Comparison of ENCODE assay signal across 26 cellular contexts in genomic region chr9:27765931-27766835, GRCh38.
DNase-seq lines count a peak whose midpoint lies in the region; TF ChIP-seq lines count a peak whose summit lies in the region.
"Had no signal": no experiment of that assay in that cellular context is flagged by ENCODE, and none has a peak within 500 bp of the region (broad histone marks: within the 10 kb centered on the region; RNA-seq: fewer than 3 reads in every experiment).

No MANE protein-coding gene starts in this region.

- H3K27me3 ChIP-seq in mesenchymal stem cell (ENCODE audit: control insufficient read depth in 1 of 2, insufficient read depth in 1 of 2, low read length in 2 of 2): no peaks in the 10 kb centered on the region
- H3K27me3 ChIP-seq: BE2C, tibial nerve had no signal

- no peak overlapping the region for H3K4me3 ChIP-seq in astrocyte of the spinal cord (ENCODE audit: low read depth, low read length)
- H3K4me3 ChIP-seq in mesenchymal stem cell (ENCODE audit: insufficient read depth in 1 of 2, low read depth in 1 of 2, low read length in 2 of 2): no peak overlapping the region
- H3K4me3 ChIP-seq: left ventricle myocardium inferior, prostate gland, tibial nerve had no signal

- H3K27ac ChIP-seq in mesenchymal stem cell (ENCODE audit: low read length, poor library complexity, severe bottlenecking): peak overlapping the region; percentile 87
- H3K27ac ChIP-seq: left ventricle myocardium inferior, prostate gland, tibial nerve had no signal

- no peak overlapping the region for H3K14ac ChIP-seq in mesenchymal stem cell (ENCODE audit: low read length in 2 of 2)

- no peak overlapping the region for H3K4me2 ChIP-seq in mesenchymal stem cell (ENCODE audit: low read length, poor library complexity, severe bottlenecking)

- no peak overlapping the region for H3K9ac ChIP-seq in mesenchymal stem cell (ENCODE audit: low read length)

- intact Hi-C loops in Calu3 (cut with micrococcal nuclease; ENCODE audit: unreplicated experiment): no loop called here

- DNase-seq in NCI-H69 (lab: John Stamatoyannopoulos, UW) (peak; percentile 85), astrocyte of the spinal cord (ENCODE audit: low read depth, low spot score) (peak; percentile 82), mesenchymal stem cell (no peak), non-pigmented ciliary epithelial cell (ENCODE audit: low read depth) (peak; percentile 40), HuH-7 (ENCODE audit: low spot score) (no peak), superior temporal gyrus (ENCODE audit: extremely low spot score) (no peak), Calu3 (no peak)
- DNase-seq: ACHN; activated CD4-positive, CD25-positive, alpha-beta regulatory T cell treated with anti-CD3 and anti-CD28 coated beads, Interleukin-2, amount 50 U/mL, for 72 hours; activated CD8-positive, alpha-beta T cell treated with anti-CD3 and anti-CD28 coated beads, Interleukin-2, amount 10 ng/mL, durations not matched to agents 7 days and 5 days; BE2C; cerebellar nuclear complex; glutamatergic neuron; IMR-90; left ventricle myocardium inferior; NCI-H1092; NCI-H1694 treated with DMSO at 0.1 percent for 48 hours; NCI-H2227 treated with DMSO at 0.1 percent for 48 hours; NCI-H774; nephron progenitor cell; RPMI8226; stimulated activated naive CD8-positive, alpha-beta T cell treated with anti-CD3 and anti-CD28 coated beads, Interleukin-15, amount 100 ng/mL, for 72 hours had no signal

- no peak overlapping the region for H3K4ac ChIP-seq in mesenchymal stem cell (ENCODE audit: low read depth in 1 of 2, low read length in 2 of 2)

- H4K91ac ChIP-seq in mesenchymal stem cell (ENCODE audit: low read length): no peak overlapping the region

- no peak overlapping the region for H3K18ac ChIP-seq in mesenchymal stem cell (ENCODE audit: low read depth in 1 of 2, low read length in 2 of 2)

- H3K79me1 ChIP-seq in mesenchymal stem cell (replicated peaks; ENCODE audit: low read length, poor library complexity, severe bottlenecking): no peaks in the 10 kb centered on the region

- no peak overlapping the region for H4K8ac ChIP-seq in mesenchymal stem cell (ENCODE audit: low read length)

- H2BK5ac ChIP-seq in mesenchymal stem cell (ENCODE audit: low read depth, low read length, poor library complexity, severe bottlenecking): no peak overlapping the region

- TF ChIP-seq CTCF in astrocyte of the spinal cord (IDR thresholded peaks at IDR 0.05; ENCODE audit: low read depth, low read length): no peak
- no peak for TF ChIP-seq CTCF in Calu3 (IDR thresholded peaks at IDR 0.05; ENCODE audit: unreplicated experiment)

- H3K4me1 ChIP-seq in mesenchymal stem cell (ENCODE audit: control insufficient read depth, insufficient read depth, low read depth, low read length): peaks cover 1% of the 10 kb centered on the region
- H3K4me1 ChIP-seq: BE2C, left ventricle myocardium inferior, prostate gland, tibial nerve had no signal

- H2AK5ac ChIP-seq in mesenchymal stem cell (ENCODE audit: low read length, severe bottlenecking): no peak overlapping the region

- H3K27ac Mint-ChIP-seq in Calu3 (ENCODE audit: unreplicated experiment): no peak overlapping the region
- H3K27ac Mint-ChIP-seq: activated CD8-positive, alpha-beta T cell treated with anti-CD3 and anti-CD28 coated beads, Interleukin-2, amount 10 ng/mL, durations not matched to agents 7 days and 5 days; activated naive CD4-positive, alpha-beta T cell treated with anti-CD3 and anti-CD28 coated beads, Interleukin-2, amount 50 U/mL, for 72 hours; activated T-helper 2 cell treated with anti-CD3 and anti-CD28 coated beads, Interferon-gamma antibody, Interleukin-2, Interleukin-4, amounts not matched to agents 10 μg/mL and 5 μg/mL and 100 μg/mL, durations not matched to agents 14 hours and 24 hours and 36 hours; nephron progenitor cell had no signal

- H2AFZ ChIP-seq in mesenchymal stem cell (ENCODE audit: low read depth, low read length): no peak overlapping the region

- H3K36me3 Mint-ChIP-seq in Calu3 (ENCODE audit: insufficient read depth, unreplicated experiment): no peaks in the 10 kb centered on the region
- H3K36me3 Mint-ChIP-seq: activated naive CD4-positive, alpha-beta T cell treated with anti-CD3 and anti-CD28 coated beads, Interleukin-2, amount 50 U/mL, for 72 hours had no signal

- no peaks in the 10 kb centered on the region for H3K27me3 Mint-ChIP-seq in Calu3 (ENCODE audit: unreplicated experiment)

- no peaks in the 10 kb centered on the region for H3K9me3 Mint-ChIP-seq in Calu3 (ENCODE audit: low read depth, unreplicated experiment)
- H3K9me3 Mint-ChIP-seq: activated naive CD4-positive, alpha-beta T cell treated with anti-CD3 and anti-CD28 coated beads, Interleukin-2, amount 50 U/mL, for 72 hours; nephron progenitor cell had no signal

- H2BK15ac ChIP-seq in mesenchymal stem cell (ENCODE audit: low read depth, poor library complexity, severe bottlenecking): no peak overlapping the region

- no peaks in the 10 kb centered on the region for H3K36me3 ChIP-seq in mesenchymal stem cell (ENCODE audit: control insufficient read depth in 1 of 2, insufficient read depth in 2 of 2, low read depth in 1 of 2, low read length in 2 of 2)
- H3K36me3 ChIP-seq: BE2C, left ventricle myocardium inferior, prostate gland, tibial nerve had no signal

- in situ Hi-C loops in astrocyte of the spinal cord (cut with HindIII; ENCODE audit: low sequenced_read_pairs): no loop called here

- CTCF ChIA-PET in Calu3 (lab: Charles Lee): interaction anchor here (0.7 kb wide), 1 partner anchor 8 kb away, joined by 4 read pairs; no protein-coding TSS in a partner anchor

- no peak overlapping the region for H2BK120ac ChIP-seq in mesenchymal stem cell (ENCODE audit: low read depth, low read length)

- no peaks in the 10 kb centered on the region for H3K9me3 ChIP-seq in mesenchymal stem cell (ENCODE audit: control insufficient read depth, low read length)
- H3K9me3 ChIP-seq: BE2C, left ventricle myocardium inferior, prostate gland, tibial nerve had no signal

- no peak overlapping the region for H2BK12ac ChIP-seq in mesenchymal stem cell (ENCODE audit: low read length in 2 of 2)

- H3K4me1 Mint-ChIP-seq in Calu3 (ENCODE audit: low read depth, unreplicated experiment): peaks cover 9% of the 10 kb centered on the region

- no TSS peak for BruUV-seq in Calu3 (replicated peaks; lab: Mats Ljungman, UMichigan)

- 91% methylated on average over 3 of the region's 3 CpGs for WGBS in mesenchymal stem cell

- no peak overlapping the region for H3K23ac ChIP-seq in mesenchymal stem cell (ENCODE audit: low read length in 2 of 2)

- H3K4me3 Mint-ChIP-seq in Calu3 (ENCODE audit: low read depth, unreplicated experiment): no peak overlapping the region
- H3K4me3 Mint-ChIP-seq: activated CD8-positive, alpha-beta T cell treated with anti-CD3 and anti-CD28 coated beads, Interleukin-2, amount 10 ng/mL, durations not matched to agents 7 days and 5 days; nephron progenitor cell; stimulated activated naive CD8-positive, alpha-beta T cell treated with anti-CD3 and anti-CD28 coated beads, Interleukin-15, amount 100 ng/mL, for 72 hours had no signal

Comparison
In these comparisons a context has a peak if more than half of its experiments do, and no peak if none do; other contexts are left out.
1. DNase-seq: peak in NCI-H69 (single experiment), astrocyte of the spinal cord (single experiment) and non-pigmented ciliary epithelial cell (single experiment); none in mesenchymal stem cell (single experiment), HuH-7 (single experiment), superior temporal gyrus (single experiment) and Calu3 (single experiment).